1 cellular context compared by ENCODE assay signal in the genomic region with DNA sequence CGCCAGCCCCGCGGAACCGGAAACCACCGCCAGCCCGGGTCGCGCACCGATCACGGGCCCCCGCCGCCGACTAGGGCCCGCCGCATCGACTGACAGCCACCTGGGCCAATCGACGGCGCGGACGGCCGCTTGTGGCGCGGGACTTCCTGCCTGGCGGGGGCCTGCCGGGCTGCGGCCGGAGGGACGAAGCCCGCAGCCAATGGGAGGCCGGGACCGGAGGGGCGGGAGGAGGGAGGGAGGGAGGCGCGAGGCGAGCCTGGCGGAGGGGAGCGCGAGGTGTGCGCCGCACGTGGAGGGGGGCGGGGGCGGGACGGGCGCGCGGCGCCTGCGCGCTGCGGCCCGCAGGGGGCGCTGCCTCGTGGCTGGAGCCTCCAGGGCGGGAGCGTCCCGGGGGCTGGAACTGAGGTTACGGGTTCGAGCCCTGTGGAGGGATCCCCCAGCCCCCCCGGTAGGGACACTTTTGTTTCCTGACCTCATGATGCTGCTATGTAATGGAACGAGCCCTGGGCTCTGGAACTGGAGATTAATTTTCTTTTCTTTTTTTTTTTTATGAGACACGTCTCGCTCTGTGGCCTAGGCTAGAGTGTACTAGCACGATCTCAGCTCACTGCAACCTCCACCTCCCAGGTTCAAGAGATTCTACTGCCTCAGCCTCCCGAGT.
TF ChIP-seq lines count a peak whose summit lies in the region.

A gene with protein sequence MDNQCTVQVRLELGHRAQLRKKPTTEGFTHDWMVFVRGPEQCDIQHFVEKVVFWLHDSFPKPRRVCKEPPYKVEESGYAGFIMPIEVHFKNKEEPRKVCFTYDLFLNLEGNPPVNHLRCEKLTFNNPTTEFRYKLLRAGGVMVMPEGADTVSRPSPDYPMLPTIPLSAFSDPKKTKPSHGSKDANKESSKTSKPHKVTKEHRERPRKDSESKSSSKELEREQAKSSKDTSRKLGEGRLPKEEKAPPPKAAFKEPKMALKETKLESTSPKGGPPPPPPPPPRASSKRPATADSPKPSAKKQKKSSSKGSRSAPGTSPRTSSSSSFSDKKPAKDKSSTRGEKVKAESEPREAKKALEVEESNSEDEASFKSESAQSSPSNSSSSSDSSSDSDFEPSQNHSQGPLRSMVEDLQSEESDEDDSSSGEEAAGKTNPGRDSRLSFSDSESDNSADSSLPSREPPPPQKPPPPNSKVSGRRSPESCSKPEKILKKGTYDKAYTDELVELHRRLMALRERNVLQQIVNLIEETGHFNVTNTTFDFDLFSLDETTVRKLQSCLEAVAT (minus strand): TSS at position 45 of the 661 bp plus-strand sequence. CDS start 191 bp downstream, outside the sequence.

TF ChIP-seq in K562, 482 proteins besides CTCF, POLR2A, EP300 and RAD21 (continued from another document):
- peak; percentile 33; the same call in 1 of the 2 replicates for TF ChIP-seq ESRRA (IDR thresholded peaks at IDR 0.05; ENCODE audit: borderline replicate concordance, low read depth)
- TF ChIP-seq, protein P1, sequence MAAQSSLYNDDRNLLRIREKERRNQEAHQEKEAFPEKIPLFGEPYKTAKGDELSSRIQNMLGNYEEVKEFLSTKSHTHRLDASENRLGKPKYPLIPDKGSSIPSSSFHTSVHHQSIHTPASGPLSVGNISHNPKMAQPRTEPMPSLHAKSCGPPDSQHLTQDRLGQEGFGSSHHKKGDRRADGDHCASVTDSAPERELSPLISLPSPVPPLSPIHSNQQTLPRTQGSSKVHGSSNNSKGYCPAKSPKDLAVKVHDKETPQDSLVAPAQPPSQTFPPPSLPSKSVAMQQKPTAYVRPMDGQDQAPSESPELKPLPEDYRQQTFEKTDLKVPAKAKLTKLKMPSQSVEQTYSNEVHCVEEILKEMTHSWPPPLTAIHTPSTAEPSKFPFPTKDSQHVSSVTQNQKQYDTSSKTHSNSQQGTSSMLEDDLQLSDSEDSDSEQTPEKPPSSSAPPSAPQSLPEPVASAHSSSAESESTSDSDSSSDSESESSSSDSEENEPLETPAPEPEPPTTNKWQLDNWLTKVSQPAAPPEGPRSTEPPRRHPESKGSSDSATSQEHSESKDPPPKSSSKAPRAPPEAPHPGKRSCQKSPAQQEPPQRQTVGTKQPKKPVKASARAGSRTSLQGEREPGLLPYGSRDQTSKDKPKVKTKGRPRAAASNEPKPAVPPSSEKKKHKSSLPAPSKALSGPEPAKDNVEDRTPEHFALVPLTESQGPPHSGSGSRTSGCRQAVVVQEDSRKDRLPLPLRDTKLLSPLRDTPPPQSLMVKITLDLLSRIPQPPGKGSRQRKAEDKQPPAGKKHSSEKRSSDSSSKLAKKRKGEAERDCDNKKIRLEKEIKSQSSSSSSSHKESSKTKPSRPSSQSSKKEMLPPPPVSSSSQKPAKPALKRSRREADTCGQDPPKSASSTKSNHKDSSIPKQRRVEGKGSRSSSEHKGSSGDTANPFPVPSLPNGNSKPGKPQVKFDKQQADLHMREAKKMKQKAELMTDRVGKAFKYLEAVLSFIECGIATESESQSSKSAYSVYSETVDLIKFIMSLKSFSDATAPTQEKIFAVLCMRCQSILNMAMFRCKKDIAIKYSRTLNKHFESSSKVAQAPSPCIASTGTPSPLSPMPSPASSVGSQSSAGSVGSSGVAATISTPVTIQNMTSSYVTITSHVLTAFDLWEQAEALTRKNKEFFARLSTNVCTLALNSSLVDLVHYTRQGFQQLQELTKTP (IDR thresholded peaks at IDR 0.05; ENCODE audit: low read depth in 1 of 2, partially characterized antibody in 2 of 2) = no peak
- 0 out of 2 replicates have a peak, but pooled peaks have one; percentile 43 for TF ChIP-seq ZC3H8 (IDR thresholded peaks at IDR 0.05)
- TF ChIP-seq, protein P2, sequence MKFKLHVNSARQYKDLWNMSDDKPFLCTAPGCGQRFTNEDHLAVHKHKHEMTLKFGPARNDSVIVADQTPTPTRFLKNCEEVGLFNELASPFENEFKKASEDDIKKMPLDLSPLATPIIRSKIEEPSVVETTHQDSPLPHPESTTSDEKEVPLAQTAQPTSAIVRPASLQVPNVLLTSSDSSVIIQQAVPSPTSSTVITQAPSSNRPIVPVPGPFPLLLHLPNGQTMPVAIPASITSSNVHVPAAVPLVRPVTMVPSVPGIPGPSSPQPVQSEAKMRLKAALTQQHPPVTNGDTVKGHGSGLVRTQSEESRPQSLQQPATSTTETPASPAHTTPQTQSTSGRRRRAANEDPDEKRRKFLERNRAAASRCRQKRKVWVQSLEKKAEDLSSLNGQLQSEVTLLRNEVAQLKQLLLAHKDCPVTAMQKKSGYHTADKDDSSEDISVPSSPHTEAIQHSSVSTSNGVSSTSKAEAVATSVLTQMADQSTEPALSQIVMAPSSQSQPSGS (CRISPR knock-in tag; IDR thresholded peaks at IDR 0.05) = no peak
- TF ChIP-seq NCOA1 (IDR thresholded peaks at IDR 0.05; ENCODE audit: low read depth) = 0 out of 2 replicates have a peak, but pooled peaks have one; percentile 47
- peak; percentile 28; the same call in 1 of the 2 replicates for TF ChIP-seq CTBP1 (IDR thresholded peaks at IDR 0.05; ENCODE audit: borderline replicate concordance)
- TF ChIP-seq, protein P3, sequence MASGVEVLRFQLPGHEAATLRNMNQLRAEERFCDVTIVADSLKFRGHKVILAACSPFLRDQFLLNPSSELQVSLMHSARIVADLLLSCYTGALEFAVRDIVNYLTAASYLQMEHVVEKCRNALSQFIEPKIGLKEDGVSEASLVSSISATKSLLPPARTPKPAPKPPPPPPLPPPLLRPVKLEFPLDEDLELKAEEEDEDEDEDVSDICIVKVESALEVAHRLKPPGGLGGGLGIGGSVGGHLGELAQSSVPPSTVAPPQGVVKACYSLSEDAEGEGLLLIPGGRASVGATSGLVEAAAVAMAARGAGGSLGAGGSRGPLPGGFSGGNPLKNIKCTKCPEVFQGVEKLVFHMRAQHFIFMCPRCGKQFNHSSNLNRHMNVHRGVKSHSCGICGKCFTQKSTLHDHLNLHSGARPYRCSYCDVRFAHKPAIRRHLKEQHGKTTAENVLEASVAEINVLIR (CRISPR knock-in tag; IDR thresholded peaks at IDR 0.05) = peak; percentile 52
- no peak for TF ChIP-seq TAF7 (tag; IDR thresholded peaks at IDR 0.05)
- TF ChIP-seq, protein P4, sequence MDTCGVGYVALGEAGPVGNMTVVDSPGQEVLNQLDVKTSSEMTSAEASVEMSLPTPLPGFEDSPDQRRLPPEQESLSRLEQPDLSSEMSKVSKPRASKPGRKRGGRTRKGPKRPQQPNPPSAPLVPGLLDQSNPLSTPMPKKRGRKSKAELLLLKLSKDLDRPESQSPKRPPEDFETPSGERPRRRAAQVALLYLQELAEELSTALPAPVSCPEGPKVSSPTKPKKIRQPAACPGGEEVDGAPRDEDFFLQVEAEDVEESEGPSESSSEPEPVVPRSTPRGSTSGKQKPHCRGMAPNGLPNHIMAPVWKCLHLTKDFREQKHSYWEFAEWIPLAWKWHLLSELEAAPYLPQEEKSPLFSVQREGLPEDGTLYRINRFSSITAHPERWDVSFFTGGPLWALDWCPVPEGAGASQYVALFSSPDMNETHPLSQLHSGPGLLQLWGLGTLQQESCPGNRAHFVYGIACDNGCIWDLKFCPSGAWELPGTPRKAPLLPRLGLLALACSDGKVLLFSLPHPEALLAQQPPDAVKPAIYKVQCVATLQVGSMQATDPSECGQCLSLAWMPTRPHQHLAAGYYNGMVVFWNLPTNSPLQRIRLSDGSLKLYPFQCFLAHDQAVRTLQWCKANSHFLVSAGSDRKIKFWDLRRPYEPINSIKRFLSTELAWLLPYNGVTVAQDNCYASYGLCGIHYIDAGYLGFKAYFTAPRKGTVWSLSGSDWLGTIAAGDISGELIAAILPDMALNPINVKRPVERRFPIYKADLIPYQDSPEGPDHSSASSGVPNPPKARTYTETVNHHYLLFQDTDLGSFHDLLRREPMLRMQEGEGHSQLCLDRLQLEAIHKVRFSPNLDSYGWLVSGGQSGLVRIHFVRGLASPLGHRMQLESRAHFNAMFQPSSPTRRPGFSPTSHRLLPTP (IDR thresholded peaks at IDR 0.05; ENCODE audit: borderline replicate concordance, extremely low read depth, insufficient read length) = peak; percentile 99
